Comparison of ENCODE assay signal across 11 cellular contexts in the genomic region with DNA sequence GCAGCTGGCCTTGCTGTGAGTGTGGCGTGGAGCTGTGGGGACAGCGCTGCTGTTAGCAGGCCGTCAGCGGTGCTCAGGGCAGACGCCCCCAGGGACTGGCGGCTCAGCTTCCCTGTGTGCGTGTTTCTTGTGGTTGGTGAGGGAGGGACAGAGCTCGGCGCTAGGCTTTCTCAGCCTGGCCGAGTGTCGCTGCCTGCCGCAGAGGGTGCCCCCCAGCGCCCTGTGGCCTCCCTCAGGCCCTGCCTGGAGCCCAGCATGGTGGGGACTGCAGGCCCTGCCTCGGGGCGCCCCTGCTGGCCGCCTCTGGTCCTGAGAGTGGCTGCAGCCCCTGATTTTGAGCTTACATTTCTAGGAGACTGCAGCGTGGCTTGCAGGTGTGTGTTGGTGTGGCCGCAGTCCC. TPM values are rescaled to one million over a fixed set of nuclear protein-coding genes. Genes with fewer than 3 reads are reported as not detected.
DNase-seq lines count a peak whose midpoint lies in the region; ATAC-seq and TF ChIP-seq lines count a peak whose summit lies in the region.
"Had no signal": no experiment of that assay in that cellular context is flagged by ENCODE, and none has a peak within 500 bp of the region (broad histone marks: within the 10 kb centered on the region; RNA-seq: fewer than 3 reads in every experiment).

No MANE protein-coding gene starts in this region.

- no peaks in the 10 kb centered on the region for H3K27me3 ChIP-seq in thyroid gland
- H3K27me3 ChIP-seq in effector memory CD4-positive, alpha-beta T cell (replicated peaks; ENCODE audit: control insufficient read depth, insufficient read depth, low read length, poor library complexity, severe bottlenecking): no peaks in the 10 kb centered on the region

- DNase-seq in GM10248 (ENCODE audit: extremely low spot score): no peak
- DNase-seq in HuH-7.5 (ENCODE audit: low spot score): peak; percentile 65
- DNase-seq in nephron progenitor cell: peak; percentile 55
- no peak for DNase-seq in thyroid gland
- DNase-seq in stimulated activated naive CD8-positive, alpha-beta T cell treated with anti-CD3 and anti-CD28 coated beads, Interleukin-15, amount 100 ng/mL, for 72 hours: no peak
- no peak for DNase-seq in occipital lobe (lab: John Stamatoyannopoulos, UW)
- no peak for DNase-seq in effector memory CD4-positive, alpha-beta T cell
- DNase-seq: activated T-cell treated with anti-CD3 and anti-CD28 coated beads, Interleukin-2, amount 50 U/mL, for 1 hour; effector CD4-positive, alpha-beta T cell; NCI-H2107 had no signal

- no peak overlapping the region for H3K4me3 ChIP-seq in thyroid gland (replicated peaks in 1 of 3)
- no peak overlapping the region for H3K4me3 ChIP-seq in effector memory CD4-positive, alpha-beta T cell (ENCODE audit: insufficient read depth, low read depth, low read length, poor library complexity, severe bottlenecking)

- H3K9me3 Mint-ChIP-seq in brain: no peaks in the 10 kb centered on the region
- no peaks in the 10 kb centered on the region for H3K9me3 Mint-ChIP-seq in nephron progenitor cell
- H3K9me3 Mint-ChIP-seq in stimulated activated naive CD8-positive, alpha-beta T cell treated with anti-CD3 and anti-CD28 coated beads, Interleukin-15, amount 100 ng/mL, for 72 hours: no peaks in the 10 kb centered on the region

- intact Hi-C loops in thyroid gland (cut with DNase I): no loop called here

- H3K27ac Mint-ChIP-seq in brain (peak overlapping the region in 4 of 5 experiments; percentile 72 to 92 (median 80)), nephron progenitor cell (peak overlapping the region; percentile 99)
- peak overlapping the region in 1 of 2 donors; percentile 95 for H3K27ac Mint-ChIP-seq in stimulated activated naive CD8-positive, alpha-beta T cell treated with anti-CD3 and anti-CD28 coated beads, Interleukin-15, amount 100 ng/mL, for 72 hours

- no peak overlapping the region for H3K27ac ChIP-seq in thyroid gland
- H3K27ac ChIP-seq in effector memory CD4-positive, alpha-beta T cell (ENCODE audit: insufficient read depth, low read length, poor library complexity, severe bottlenecking): no peak overlapping the region

- H3K4me1 ChIP-seq in thyroid gland: no peaks in the 10 kb centered on the region
- no peaks in the 10 kb centered on the region for H3K4me1 ChIP-seq in effector memory CD4-positive, alpha-beta T cell (ENCODE audit: control insufficient read depth, insufficient read depth, low read length, poor library complexity, severe bottlenecking)

- no peak for TF ChIP-seq POLR2A in thyroid gland (IDR thresholded peaks at IDR 0.05)

- CTCF ChIA-PET in GM10248 (lab: Yijun Ruan, JAX): interaction anchor here (1.0 to 1.7 kb wide), 7 partner anchors 8 to 43 kb away, joined by 3 to 8 read pairs (median 4); partner anchors contain the start of gene PLEKHJ1

- POLR2A ChIA-PET in GM10248 (lab: Yijun Ruan, JAX): interaction anchor here (0.6 kb wide), 1 partner anchor 13 kb away, joined by 3 read pairs; no protein-coding TSS in a partner anchor

- H3K36me3 ChIP-seq in thyroid gland: peaks cover 17 to 24% of the 10 kb centered on the region in 2 donors
- H3K36me3 ChIP-seq in effector memory CD4-positive, alpha-beta T cell (ENCODE audit: control insufficient read depth, insufficient read depth, low read length): peaks cover 25% of the 10 kb centered on the region

- H3K4me3 Mint-ChIP-seq in brain: no peak overlapping the region
- H3K4me3 Mint-ChIP-seq in nephron progenitor cell: no peak overlapping the region
- no peak overlapping the region for H3K4me3 Mint-ChIP-seq in stimulated activated naive CD8-positive, alpha-beta T cell treated with anti-CD3 and anti-CD28 coated beads, Interleukin-15, amount 100 ng/mL, for 72 hours

- H3K4me1 Mint-ChIP-seq in brain: peaks cover 6% of the 10 kb centered on the region
- peaks cover 8% of the 10 kb centered on the region for H3K4me1 Mint-ChIP-seq in nephron progenitor cell
- H3K4me1 Mint-ChIP-seq in stimulated activated naive CD8-positive, alpha-beta T cell treated with anti-CD3 and anti-CD28 coated beads, Interleukin-15, amount 100 ng/mL, for 72 hours: peaks cover 19% of the 10 kb centered on the region

- 77% methylated on average over 14 of the region's 18 CpGs; no CpG with 5 or more reads in 1 of the 2 donors for WGBS in thyroid gland, 2 donors

- H3K36me3 Mint-ChIP-seq in brain (peaks cover 13% of the 10 kb centered on the region), nephron progenitor cell (ENCODE audit: low read depth) (peaks cover 14% of the 10 kb centered on the region)

- TF ChIP-seq CTCF in GM10248 (IDR thresholded peaks at IDR 0.05; ENCODE audit: control extremely low read depth, extremely low read depth, low read depth, missing control alignments) (peak; percentile 32), brain (conservative IDR thresholded peaks at IDR 0.05) (peak; percentile 30 to 41), nephron progenitor cell (IDR thresholded peaks at IDR 0.05) (peak; percentile 54), thyroid gland (IDR thresholded peaks at IDR 0.05) (no peak)

- H3K27me3 Mint-ChIP-seq in brain (no peaks in the 10 kb centered on the region), nephron progenitor cell (ENCODE audit: low read depth, poor library complexity) (no peaks in the 10 kb centered on the region)
- H3K27me3 Mint-ChIP-seq in stimulated activated naive CD8-positive, alpha-beta T cell treated with anti-CD3 and anti-CD28 coated beads, Interleukin-15, amount 100 ng/mL, for 72 hours: no peaks in the 10 kb centered on the region

- H3K9me3 ChIP-seq in thyroid gland: no peaks in the 10 kb centered on the region
- H3K9me3 ChIP-seq in effector memory CD4-positive, alpha-beta T cell (ENCODE audit: control insufficient read depth, low read length): no peaks in the 10 kb centered on the region

- no peak for ATAC-seq in stimulated activated naive CD8-positive, alpha-beta T cell treated with anti-CD3 and anti-CD28 coated beads, Interleukin-15, amount 100 ng/mL, for 72 hours

RNA-seq across cellular contexts. Expression of gene DOT1L, which starts 35.5 kb away (rescaled TPM):
- polyA plus RNA-seq in brain (ENCODE audit: insufficient read depth, low read depth, low replicate concordance): 23.7 TPM
- total RNA-seq in thyroid gland (10 to 100 TPM; 10.2 to 31.1 (median 17.2) TPM), occipital lobe (4.7 TPM)

RNA-seq across cellular contexts. Expression of gene PLEKHJ1, which starts 36.9 kb away (rescaled TPM):
- 124 TPM for polyA plus RNA-seq in brain (ENCODE audit: insufficient read depth, low read depth, low replicate concordance)
- 100 to 1,000 TPM in 3 of 4 donors, 10 to 100 TPM in 1; 86.7 to 179 (median 131) TPM for total RNA-seq in thyroid gland
- total RNA-seq in occipital lobe: 35.7 TPM

RNA-seq across cellular contexts. Expression of gene SF3A2, which starts 37.4 kb away (rescaled TPM):
- 300 TPM for polyA plus RNA-seq in brain (ENCODE audit: insufficient read depth, low read depth, low replicate concordance)
- total RNA-seq in thyroid gland: 10 to 100 TPM; 25.7 to 39.8 (median 30.3) TPM
- total RNA-seq in occipital lobe: 26.4 TPM

RNA-seq across cellular contexts. Expression of gene AP3D1, which starts 47.8 kb away (rescaled TPM):
- 150 TPM for polyA plus RNA-seq in brain (ENCODE audit: insufficient read depth, low read depth, low replicate concordance)
- total RNA-seq in thyroid gland: 100 to 1,000 TPM in 3 of 4 donors, 10 to 100 TPM in 1; 62.5 to 121 (median 118) TPM
- total RNA-seq in occipital lobe: 64.3 TPM

RNA-seq across cellular contexts. Expression of gene AMH, which starts 49.9 kb away (rescaled TPM):
- polyA plus RNA-seq in brain (ENCODE audit: insufficient read depth, low read depth, low replicate concordance): 23.2 TPM
- total RNA-seq in thyroid gland (1 to 10 TPM in 1 of 4 donors, under 1 TPM in 1, not detected in 2; 0.33 to 4.2 TPM), occipital lobe (not detected)

Comparison
In these comparisons a context has a peak if more than half of its experiments do, and no peak if none do; other contexts are left out.
1. DNase-seq: peak in HuH-7.5 (single experiment) and nephron progenitor cell (single experiment); none in GM10248 (single experiment), thyroid gland (0 of 2), stimulated activated naive CD8-positive, alpha-beta T cell treated with anti-CD3 and anti-CD28 coated beads, Interleukin-15, amount 100 ng/mL, for 72 hours (0 of 2), occipital lobe (single experiment) and effector memory CD4-positive, alpha-beta T cell (0 of 3).
2. CTCF ChIP-seq: peak in GM10248 (single experiment), brain (2 of 2) and nephron progenitor cell (single experiment); none in thyroid gland (0 of 6).